Comparison of ENCODE assay signal across 18 cellular contexts in genomic region chr5:86461169-86461956, GRCh38.
DNase-seq lines count a peak whose midpoint lies in the region; ATAC-seq, FAIRE-seq and TF ChIP-seq lines count a peak whose summit lies in the region.
"Had no signal": no experiment of that assay in that cellular context is flagged by ENCODE, and none has a peak within 500 bp of the region (broad histone marks: within the 10 kb centered on the region; RNA-seq: fewer than 3 reads in every experiment).

No MANE protein-coding gene starts in this region.

- peak; percentile 23 for FAIRE-seq in endometrium (lab: Jason Lieb, UNC)

- TF ChIP-seq CTCF in CD14-positive monocyte (IDR thresholded peaks at IDR 0.05): no peak

- intact Hi-C loops in CD14-positive monocyte (cut with micrococcal nuclease): no loop called here

- ATAC-seq in GM18867 (IDR thresholded peaks at IDR 0.05; ENCODE audit: unreplicated experiment) (peak; percentile 62), SK-N-SH treated with all-trans-retinoic acid at 6 μM for 48 hours (no peak)
- ATAC-seq: foreskin keratinocyte, upper lobe of right lung had no signal

- H3K4me3 Mint-ChIP-seq in CD14-positive monocyte: no peak overlapping the region
- H3K4me3 Mint-ChIP-seq: B cell, brain had no signal

- H3K27ac Mint-ChIP-seq in CD14-positive monocyte: no peak overlapping the region
- H3K27ac Mint-ChIP-seq: B cell had no signal

- peaks cover 24 to 56% (median 36%) of the 10 kb centered on the region in 7 donors for H3K9me3 Mint-ChIP-seq in CD14-positive monocyte

- no peaks in the 10 kb centered on the region for H3K4me1 Mint-ChIP-seq in CD14-positive monocyte
- H3K4me1 Mint-ChIP-seq: B cell had no signal

- H3K27me3 Mint-ChIP-seq in CD14-positive monocyte (ENCODE audit: low read depth in 3 of 3): no peaks in the 10 kb centered on the region
- H3K27me3 Mint-ChIP-seq: B cell, brain had no signal

- H3K36me3 Mint-ChIP-seq in CD14-positive monocyte: no peaks in the 10 kb centered on the region
- H3K36me3 Mint-ChIP-seq: brain had no signal

- peak; percentile 50 for DNase-seq in NCI-H82 treated with DMSO at 0.1 percent for 48 hours (lab: John Stamatoyannopoulos, UW; ENCODE audit: unreplicated experiment)
- peak; percentile 1 for DNase-seq in non-pigmented ciliary epithelial cell (ENCODE audit: low read depth)
- no peak for DNase-seq in NCI-H748 (lab: John Stamatoyannopoulos, UW; ENCODE audit: unreplicated experiment)
- DNase-seq in H4 (ENCODE audit: low spot score): no peak
- DNase-seq in CD14-positive monocyte (ENCODE audit: low spot score): no peak
- DNase-seq: activated CD4-positive, alpha-beta T cell treated with anti-CD3 and anti-CD28 coated beads, Interleukin-2, amount 50 U/mL, for 4 hours; effector CD4-positive, alpha-beta T cell; foreskin keratinocyte; NCI-H1417 treated with DMSO at 0.1 percent for 48 hours; NCI-H510A; SHP77 treated with DMSO at 0.1 percent for 48 hours; stimulated activated CD4-positive, alpha-beta T cell treated with anti-CD3 and anti-CD28 coated beads, Interleukin-2, amount 100 ng/mL, for 24 hours; upper lobe of right lung had no signal

TF ChIP-seq in SK-N-SH treated with all-trans-retinoic acid at 6 μM for 48 hours, 23 proteins besides CTCF, POLR2A, EP300 and RAD21:
- TF ChIP-seq ZNF70 (CRISPR knock-in tag; IDR thresholded peaks at IDR 0.05): no peak
- TF ChIP-seq ESRRG (CRISPR knock-in tag; IDR thresholded peaks at IDR 0.05): no peak
- no peak for TF ChIP-seq PPARA (CRISPR knock-in tag; IDR thresholded peaks at IDR 0.05; ENCODE audit: borderline replicate concordance)
- no peak for TF ChIP-seq ZNF8 (CRISPR knock-in tag; IDR thresholded peaks at IDR 0.05)
- TF ChIP-seq CREB5 (CRISPR knock-in tag; IDR thresholded peaks at IDR 0.05; ENCODE audit: low read depth): no peak
- TF ChIP-seq, protein P1, sequence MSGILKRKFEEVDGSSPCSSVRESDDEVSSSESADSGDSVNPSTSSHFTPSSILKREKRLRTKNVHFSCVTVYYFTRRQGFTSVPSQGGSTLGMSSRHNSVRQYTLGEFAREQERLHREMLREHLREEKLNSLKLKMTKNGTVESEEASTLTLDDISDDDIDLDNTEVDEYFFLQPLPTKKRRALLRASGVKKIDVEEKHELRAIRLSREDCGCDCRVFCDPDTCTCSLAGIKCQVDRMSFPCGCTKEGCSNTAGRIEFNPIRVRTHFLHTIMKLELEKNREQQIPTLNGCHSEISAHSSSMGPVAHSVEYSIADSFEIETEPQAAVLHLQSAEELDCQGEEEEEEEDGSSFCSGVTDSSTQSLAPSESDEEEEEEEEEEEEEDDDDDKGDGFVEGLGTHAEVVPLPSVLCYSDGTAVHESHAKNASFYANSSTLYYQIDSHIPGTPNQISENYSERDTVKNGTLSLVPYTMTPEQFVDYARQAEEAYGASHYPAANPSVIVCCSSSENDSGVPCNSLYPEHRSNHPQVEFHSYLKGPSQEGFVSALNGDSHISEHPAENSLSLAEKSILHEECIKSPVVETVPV (CRISPR knock-in tag; IDR thresholded peaks at IDR 0.05): no peak
- TF ChIP-seq ISL1 (CRISPR knock-in tag; IDR thresholded peaks at IDR 0.05): no peak
- no peak for TF ChIP-seq ARNTL (CRISPR knock-in tag; IDR thresholded peaks at IDR 0.05; ENCODE audit: borderline replicate concordance, low read depth)
- no peak for TF ChIP-seq POU6F1 (CRISPR knock-in tag; IDR thresholded peaks at IDR 0.05; ENCODE audit: borderline replicate concordance, low read depth)
- TF ChIP-seq OSR1 (CRISPR knock-in tag; IDR thresholded peaks at IDR 0.05): no peak
- TF ChIP-seq RARB (CRISPR knock-in tag; IDR thresholded peaks at IDR 0.05): no peak
- no peak for TF ChIP-seq BACH2 (CRISPR knock-in tag; IDR thresholded peaks at IDR 0.05; ENCODE audit: borderline replicate concordance)
- no peak for TF ChIP-seq GLIS3 (CRISPR knock-in tag; IDR thresholded peaks at IDR 0.05)
- no peak for TF ChIP-seq ZFP3 (CRISPR knock-in tag; IDR thresholded peaks at IDR 0.05)
- no peak for TF ChIP-seq TOX (CRISPR knock-in tag; IDR thresholded peaks at IDR 0.05; ENCODE audit: borderline replicate concordance)
- no peak for TF ChIP-seq ZNF565 (CRISPR knock-in tag; conservative IDR thresholded peaks at IDR 0.05; ENCODE audit: low read depth)
- TF ChIP-seq SNAI2 (CRISPR knock-in tag; IDR thresholded peaks at IDR 0.05): no peak
- TF ChIP-seq PATZ1 (CRISPR knock-in tag; IDR thresholded peaks at IDR 0.05; ENCODE audit: borderline replicate concordance): no peak
- no peak for TF ChIP-seq ZC3H10 (CRISPR knock-in tag; IDR thresholded peaks at IDR 0.05)

Comparison
In these comparisons a context has a peak if more than half of its experiments do, and no peak if none do; other contexts are left out.
1. DNase-seq: peak in NCI-H82 treated with DMSO at 0.1 percent for 48 hours (single experiment) and non-pigmented ciliary epithelial cell (single experiment); none in NCI-H748 (single experiment), H4 (single experiment) and CD14-positive monocyte (single experiment).